In the genomic region with DNA sequence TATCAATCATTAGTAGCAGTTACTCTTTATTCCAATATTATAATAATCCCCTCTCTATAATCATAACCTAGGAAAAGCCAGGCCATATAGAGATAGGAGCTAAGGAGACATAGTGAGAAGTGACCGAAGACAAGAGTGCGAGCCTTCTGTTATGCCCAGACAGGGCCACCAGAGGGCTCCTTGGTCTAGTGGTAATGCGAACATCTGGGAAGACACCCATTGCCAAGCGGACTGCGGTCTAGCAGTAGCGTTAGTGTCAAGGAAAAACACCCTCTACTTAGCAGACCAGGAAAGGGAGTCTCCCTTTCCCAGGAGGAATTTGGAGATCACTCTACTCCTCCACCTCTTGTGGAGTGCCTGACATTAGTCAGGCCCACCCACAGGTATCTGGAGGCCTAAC, we compare ENCODE assay signal across 21 cellular contexts.
"Had no signal": no experiment of that assay in that cellular context is flagged by ENCODE, and none has a peak within 500 bp of the region (broad histone marks: within the 10 kb centered on the region; RNA-seq: fewer than 3 reads in every experiment).

No MANE protein-coding gene starts in this region.

- H3K27ac ChIP-seq: esophagus squamous epithelium, hepatocyte, left lung, sigmoid colon, thoracic aorta, upper lobe of left lung had no signal

- ATAC-seq: activated T-cell treated with anti-CD3 and anti-CD28 coated beads, Interleukin-2, amount 50 U/mL, for 72 hours; left lung; stimulated activated effector memory CD8-positive, alpha-beta T cell treated with anti-CD3 and anti-CD28 coated beads, Interleukin-12 subunit alpha, Interleukin-12 subunit beta, amount 100 ng/mL, for 72 hours had no signal

- H3K4me1 Mint-ChIP-seq: nephron progenitor cell; stimulated activated effector memory CD8-positive, alpha-beta T cell treated with anti-CD3 and anti-CD28 coated beads, Interleukin-12 subunit alpha, Interleukin-12 subunit beta, amount 100 ng/mL, for 72 hours had no signal

- H3K4me3 Mint-ChIP-seq: activated T-cell treated with anti-CD3 and anti-CD28 coated beads, Interleukin-2, amount 50 U/mL, for 72 hours; nephron progenitor cell; stimulated activated effector memory CD8-positive, alpha-beta T cell treated with anti-CD3 and anti-CD28 coated beads, Interleukin-12 subunit alpha, Interleukin-12 subunit beta, amount 100 ng/mL, for 72 hours had no signal

- H3K36me3 Mint-ChIP-seq: stimulated activated effector memory CD8-positive, alpha-beta T cell treated with anti-CD3 and anti-CD28 coated beads, Interleukin-12 subunit alpha, Interleukin-12 subunit beta, amount 100 ng/mL, for 72 hours had no signal

- DNase-seq: activated CD4-positive, alpha-beta T cell treated with anti-CD3 and anti-CD28 coated beads, Interleukin-2, amount 50 U/mL, for 1 hour; activated CD4-positive, CD25-positive, alpha-beta regulatory T cell; activated effector memory CD4-positive, alpha-beta T cell treated with anti-CD3 and anti-CD28 coated beads, Interleukin-2, amount 50 U/mL, for 16 hours; activated naive CD4-positive, alpha-beta T cell treated with anti-CD3 and anti-CD28 coated beads, Interleukin-2, amount 50 U/mL, for 16 hours; activated T-cell treated with anti-CD3 and anti-CD28 coated beads, Interleukin-2, amount 50 U/mL, for 72 hours; aorta; cerebellar nuclear complex; effector CD8-positive, alpha-beta T cell; esophagus squamous epithelium; kidney; left lung; midbrain; nephron progenitor cell; nucleus accumbens; posterior cingulate gyrus; sigmoid colon; stimulated activated CD4-positive, alpha-beta T cell treated with anti-CD3 and anti-CD28 coated beads, Interleukin-4, amount 100 ng/mL, for 24 hours; upper lobe of left lung had no signal

- H3K27ac Mint-ChIP-seq: activated T-cell treated with anti-CD3 and anti-CD28 coated beads, Interleukin-2, amount 50 U/mL, for 72 hours; nephron progenitor cell; stimulated activated effector memory CD8-positive, alpha-beta T cell treated with anti-CD3 and anti-CD28 coated beads, Interleukin-12 subunit alpha, Interleukin-12 subunit beta, amount 100 ng/mL, for 72 hours had no signal

- H3K9me3 Mint-ChIP-seq: activated T-cell treated with anti-CD3 and anti-CD28 coated beads, Interleukin-2, amount 50 U/mL, for 72 hours; nephron progenitor cell had no signal
